ENCODE assay signal across 16 cellular contexts in the genomic region with DNA sequence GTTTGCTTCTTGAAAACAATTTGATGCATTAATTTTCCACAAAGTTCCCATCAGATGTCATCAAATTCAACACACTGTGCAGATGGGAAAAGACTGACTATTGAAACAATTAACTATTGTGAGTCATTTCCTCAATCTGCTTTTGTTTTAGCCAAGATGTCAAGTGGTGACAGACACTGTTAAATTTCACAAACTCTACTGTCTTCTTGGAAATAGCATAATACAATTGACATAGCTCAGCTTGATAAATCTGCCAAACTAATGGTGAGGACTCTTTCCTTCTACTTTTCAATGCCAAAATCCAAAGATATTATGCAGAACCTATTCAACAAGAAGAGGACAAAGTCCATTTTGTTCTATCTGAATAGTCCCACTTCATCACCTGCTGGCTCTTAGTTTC.
"Had no signal": no experiment of that assay in that cellular context is flagged by ENCODE, and none has a peak within 500 bp of the region (broad histone marks: within the 10 kb centered on the region; RNA-seq: fewer than 3 reads in every experiment).

No MANE protein-coding gene starts in this region.

- H3K4me3 ChIP-seq: gastroesophageal sphincter, hepatocyte, lung had no signal

- H3K9me3 ChIP-seq: neutrophil had no signal

- H3K4me2 ChIP-seq: hepatocyte had no signal

- H3K36me3 ChIP-seq: gastroesophageal sphincter, neutrophil had no signal

- DNase-seq: effector memory CD4-positive, alpha-beta T cell; foreskin fibroblast; left colon; left ventricle myocardium superior; naive thymus-derived CD4-positive, alpha-beta T cell; nephron progenitor cell; right cardiac atrium; small intestine; stimulated activated CD4-positive, alpha-beta T cell treated with anti-CD3 and anti-CD28 coated beads, Interleukin-12 subunit alpha, Interleukin-12 subunit beta, amount 100 ng/mL, for 4 hours; stimulated activated naive CD4-positive, alpha-beta T cell; trophoblast cell had no signal

- H3K27ac ChIP-seq: gastroesophageal sphincter, hepatocyte, neutrophil had no signal

- H3K4me1 ChIP-seq: gastroesophageal sphincter had no signal

- H3K27me3 ChIP-seq: gastroesophageal sphincter, neutrophil had no signal

- H3K79me2 ChIP-seq: hepatocyte had no signal

- H2AFZ ChIP-seq: hepatocyte had no signal

- ATAC-seq: esophagus mucosa; gastroesophageal sphincter; left colon; left ventricle myocardium superior; naive thymus-derived CD4-positive, alpha-beta T cell; right cardiac atrium had no signal
